17 cellular contexts compared by ENCODE assay signal in the genomic region with DNA sequence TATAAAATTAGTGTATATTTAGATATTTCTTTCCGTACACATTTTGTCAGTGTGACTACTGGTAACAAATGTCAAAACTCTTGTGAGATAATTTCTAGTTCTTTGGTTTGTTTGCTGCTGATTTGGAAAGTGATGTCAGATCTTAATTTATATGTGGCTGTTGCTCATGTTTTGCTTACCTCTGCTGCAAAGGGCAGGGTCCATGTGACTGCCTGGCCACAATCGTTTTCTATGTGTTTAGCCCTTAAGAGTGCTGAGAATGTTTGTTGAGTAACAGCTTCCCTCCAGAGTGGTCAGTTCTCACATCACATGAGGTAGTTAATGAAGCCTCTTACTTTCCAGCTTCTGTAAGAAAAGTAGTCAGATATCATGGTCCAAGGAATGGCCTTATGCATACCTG. TPM values are rescaled to one million over a fixed set of nuclear protein-coding genes. Genes with fewer than 3 reads are reported as not detected.
DNase-seq lines count a peak whose midpoint lies in the region; ATAC-seq, FAIRE-seq and TF ChIP-seq lines count a peak whose summit lies in the region.
"Had no signal": no experiment of that assay in that cellular context is flagged by ENCODE, and none has a peak within 500 bp of the region (broad histone marks: within the 10 kb centered on the region; RNA-seq: fewer than 3 reads in every experiment).

No MANE protein-coding gene starts in this region.

- H3K27ac ChIP-seq in GM12878 (ENCODE audit: control insufficient read depth, insufficient read depth) (no peak overlapping the region), HepG2 (ENCODE audit: extremely low read length, insufficient read depth, low read length) (peak overlapping the region; percentile 10), vagina (no peak overlapping the region), mesendoderm (ENCODE audit: low read depth, low read length) (no peak overlapping the region)
- H3K27ac ChIP-seq: body of pancreas, left ventricle myocardium inferior, tibial nerve had no signal

- no peak overlapping the region for H3K4me3 ChIP-seq in AG10803 (ENCODE audit: low read length)
- no peak overlapping the region for H3K4me3 ChIP-seq in GM12878
- H3K4me3 ChIP-seq in HepG2 (replicated peaks in 1 of 3; ENCODE audit: insufficient read depth in 1 of 3, low read depth in 2 of 3, low read length in 3 of 3) = no peak overlapping the region
- H3K4me3 ChIP-seq in vagina = no peak overlapping the region
- H3K4me3 ChIP-seq in mesendoderm (ENCODE audit: low read length) = no peak overlapping the region
- H3K4me3 ChIP-seq: body of pancreas, left ventricle myocardium inferior, tibial nerve had no signal

- SMC1A ChIA-PET in GM12878 (lab: Charles Lee; ENCODE audit: uncharacterized antibody, unreplicated experiment) = interaction anchor here (1.1 to 7.0 kb wide), 12 partner anchors 9 to 646 kb away, joined by 3 to 53 read pairs (median 4); partner anchors contain the start of gene EGR2

- no peak overlapping the region for H3K23ac ChIP-seq in mesendoderm (ENCODE audit: low read length)

- TF ChIP-seq RAD21 in GM12878 (IDR thresholded peaks at IDR 0.05; ENCODE audit: insufficient read depth, low read depth, low read length) (no peak), HepG2 (CRISPR knock-in tag; IDR thresholded peaks at IDR 0.05) (no peak)

- no peak overlapping the region for H3K56ac ChIP-seq in mesendoderm (ENCODE audit: low read length)

- H3K4ac ChIP-seq in mesendoderm (ENCODE audit: low read depth, low read length) = no peak overlapping the region

- RAD21 ChIA-PET in GM12878 (lab: Charles Lee; ENCODE audit: unreplicated experiment) = interaction anchor here (0.9 to 3.1 kb wide), 6 partner anchors 9 to 609 kb away, joined by 3 to 15 read pairs (median 4); no protein-coding TSS in a partner anchor

- H3K9me3 ChIP-seq in GM12878 (replicated peaks; ENCODE audit: control insufficient read depth, insufficient read depth, low read length) (no peaks in the 10 kb centered on the region; the same call in 2 of the 3 replicates), HepG2 (ENCODE audit: low read length) (no peaks in the 10 kb centered on the region), vagina (no peaks in the 10 kb centered on the region)
- H3K9me3 ChIP-seq: body of pancreas, left ventricle myocardium inferior, tibial nerve had no signal

- no peak overlapping the region for H2BK5ac ChIP-seq in mesendoderm (ENCODE audit: low read length)

- H3K4me1 ChIP-seq in GM12878 (ENCODE audit: control insufficient read depth, insufficient read depth, low read length) (peaks cover 6% of the 10 kb centered on the region; the same call in 1 of the 2 replicates), HepG2 (ENCODE audit: insufficient read depth, low read length) (peaks cover 43% of the 10 kb centered on the region), vagina (peaks cover 54% of the 10 kb centered on the region), mesendoderm (ENCODE audit: control insufficient read depth, low read depth, low read length) (no peaks in the 10 kb centered on the region)

- no peak for TF ChIP-seq EP300 in GM12878 (IDR thresholded peaks at IDR 0.05; ENCODE audit: borderline replicate concordance in 1 of 2, control insufficient read depth in 1 of 2, low read depth in 2 of 2, low read length in 2 of 2)
- TF ChIP-seq EP300 in HepG2 (IDR thresholded peaks at IDR 0.05; ENCODE audit: low read depth in 2 of 2, low read length in 2 of 2) = no peak
- TF ChIP-seq EP300 in HepG2 (CRISPR knock-in tag; IDR thresholded peaks at IDR 0.05; ENCODE audit: borderline replicate concordance) = no peak

- intact Hi-C loops in GM12878 (cut with micrococcal nuclease; ENCODE audit: unreplicated experiment) (loop anchor here (10.0 kb wide), 1 partner anchor 453 kb away; no protein-coding TSS in a partner anchor), HepG2 (cut with micrococcal nuclease; ENCODE audit: unreplicated experiment) (no loop called here), vagina (cut with DNase I) (no loop called here)

- H3K36me3 ChIP-seq in GM12878 (ENCODE audit: control insufficient read depth in 2 of 2, insufficient read depth in 2 of 2, low read length in 1 of 2) (no peaks in the 10 kb centered on the region; a peak in 1 of 4 replicates), HepG2 (replicated peaks in 1 of 2; ENCODE audit: control insufficient read depth in 1 of 2, insufficient read depth in 2 of 2, low read length in 2 of 2) (peaks cover 0 to 13% of the 10 kb centered on the region in 2 experiments; a peak in 1 of 5 replicates), vagina (peaks cover 0 to 12% of the 10 kb centered on the region in 2 donors), mesendoderm (ENCODE audit: control insufficient read depth, insufficient read depth, low read length) (no peaks in the 10 kb centered on the region)

- in situ Hi-C loops in GM12878 (cut with MboI) = no loop called here
- in situ Hi-C loops in HepG2 (cut with HindIII; ENCODE audit: extremely low pct_ligation_motif_present, low pct_unique_long_range_greater_than_20kb) = loop anchor here (10.0 kb wide), 1 partner anchor 333 kb away; the partner anchor contains the start of gene ADO

- no TSS peak for BruUV-seq in GM12878 (replicated peaks; lab: Mats Ljungman, UMichigan)
- no TSS peak for BruUV-seq in HepG2 (replicated peaks; lab: Mats Ljungman, UMichigan)

- H3K9ac ChIP-seq in GM12878 (ENCODE audit: control insufficient read depth, insufficient read depth, low read length) (no peak overlapping the region), HepG2 (ENCODE audit: insufficient read depth, low read depth, low read length) (no peak overlapping the region), mesendoderm (ENCODE audit: low read length) (no peak overlapping the region)

- peak; percentile 23 for FAIRE-seq in GM12878 (lab: Jason Lieb, UNC)
- FAIRE-seq in HepG2 (lab: Jason Lieb, UNC) = peak; percentile 66

- peak; percentile 69 for DNase-seq in AG10803 (ENCODE audit: low read depth)
- DNase-seq in H4 (ENCODE audit: low spot score) = peak; percentile 52
- no peak for DNase-seq in GM12878 (ENCODE audit: low read depth, low spot score)
- DNase-seq in HepG2 (ENCODE audit: low spot score) = peak; percentile 66
- DNase-seq in stimulated activated naive CD4-positive, alpha-beta T cell treated with Interleukin-2 at 50 U/mL for 16 hours (lab: John Stamatoyannopoulos, UW) = no peak
- DNase-seq in vagina (ENCODE audit: extremely low spot score in 2 of 2) = no peak
- DNase-seq in central memory CD4-positive, alpha-beta T cell = no peak
- DNase-seq in mesendoderm = no peak
- DNase-seq: activated CD4-positive, alpha-beta T cell treated with anti-CD3 and anti-CD28 coated beads, Interleukin-2, amount 10 ng/mL, durations not matched to agents 7 days and 5 days; effector memory CD8-positive, alpha-beta T cell; KG1; left ventricle myocardium inferior; NCI-H187 treated with DMSO at 0.1 percent for 48 hours; NCI-H774; RPMI8226 had no signal

- ATAC-seq in GM12878 (0 out of 3 replicates have a peak, but pooled peaks have one; percentile 4), HepG2 (peak; percentile 29; the same call in 2 of the 3 replicates)
- ATAC-seq: body of pancreas; effector memory CD8-positive, alpha-beta T cell had no signal

- H3K79me2 ChIP-seq in GM12878 (ENCODE audit: control insufficient read depth, insufficient read depth, low read length) (peaks cover 79% of the 10 kb centered on the region), HepG2 (ENCODE audit: insufficient read depth, low read length) (peaks cover 82% of the 10 kb centered on the region), mesendoderm (ENCODE audit: control insufficient read depth, insufficient read depth, low read length) (peaks cover 64% of the 10 kb centered on the region)

- H2AFZ ChIP-seq in GM12878 (ENCODE audit: control insufficient read depth, low read depth, low read length) (no peak overlapping the region), HepG2 (ENCODE audit: low read length) (no peak overlapping the region)

- CTCF ChIA-PET in GM12878 (lab: Yijun Ruan, JAX) (interaction anchor here (1.0 to 7.8 kb wide), 9 partner anchors 9 to 700 kb away, joined by 3 to 71 read pairs (median 4); no protein-coding TSS in a partner anchor), HepG2 (lab: Yijun Ruan, JAX; ENCODE audit: low intra/inter-chr PET ratio, low total read pairs) (no interaction called here)

- no peak overlapping the region for H2BK15ac ChIP-seq in mesendoderm (replicated peaks; ENCODE audit: low read depth)

- WGBS in GM12878 (ENCODE audit: insufficient coverage, insufficient replicate concordance, low lambda C conversion rate, missing lambda C conversion rate) = 67% methylated on average over 2 of the region's 2 CpGs
- 46% methylated on average over 2 of the region's 2 CpGs for WGBS in HepG2 (ENCODE audit: low lambda C conversion rate)
- WGBS in mesendoderm (ENCODE audit: extremely low coverage, insufficient coverage, low lambda C conversion rate) = no CpG with 5 or more reads among the region's 2 CpGs

- POLR2A ChIA-PET in GM12878 (lab: Charles Lee) = interaction anchor here (0.8 kb wide), 1 partner anchor 9 kb away, joined by 3 read pairs; no protein-coding TSS in a partner anchor
- POLR2A ChIA-PET in HepG2 (lab: Yijun Ruan, JAX) = no interaction called here

- H3K79me1 ChIP-seq in mesendoderm (ENCODE audit: low read length) = peaks cover 2% of the 10 kb centered on the region

- no peak overlapping the region for H2AK5ac ChIP-seq in mesendoderm (ENCODE audit: low read length)

- H3K18ac ChIP-seq in mesendoderm (ENCODE audit: low read length) = no peak overlapping the region

- H4K20me1 ChIP-seq in GM12878 (ENCODE audit: control insufficient read depth, insufficient read depth) (peaks cover 3% of the 10 kb centered on the region; the same call in 1 of the 2 replicates), HepG2 (ENCODE audit: insufficient read depth, low read length) (peaks cover 37% of the 10 kb centered on the region)

- no peak overlapping the region for H4K5ac ChIP-seq in mesendoderm (ENCODE audit: low read length)

- no peak overlapping the region for H4K8ac ChIP-seq in mesendoderm (ENCODE audit: low read depth, low read length)

- TF ChIP-seq POLR2A in GM12878 (IDR thresholded peaks at IDR 0.05; ENCODE audit: low read depth, low read length) = no peak
- no peak for TF ChIP-seq POLR2A in HepG2 (IDR thresholded peaks at IDR 0.05; ENCODE audit: insufficient read depth in 1 of 2, low read depth in 2 of 2, low read length in 2 of 2)
- TF ChIP-seq POLR2A in vagina (IDR thresholded peaks at IDR 0.05) = no peak

- no peak for TF ChIP-seq CTCF in AG10803 (conservative IDR thresholded peaks at IDR 0.05; ENCODE audit: low read length)
- no peak for TF ChIP-seq CTCF in GM12878 (IDR thresholded peaks at IDR 0.05 in 2 of 3, conservative IDR thresholded peaks at IDR 0.05 in 1 of 3; ENCODE audit: control insufficient read depth in 2 of 3, extremely low read depth in 1 of 3, insufficient read depth in 1 of 3, low read depth in 3 of 3, low read length in 3 of 3)
- no peak for TF ChIP-seq CTCF in HepG2 (CRISPR knock-in tag; IDR thresholded peaks at IDR 0.05)
- TF ChIP-seq CTCF in vagina (IDR thresholded peaks at IDR 0.05) = no peak

- H3K4me2 ChIP-seq in GM12878 (ENCODE audit: control insufficient read depth, insufficient read depth) = peak overlapping the region; percentile 47; the same call in 1 of the 2 replicates
- H3K4me2 ChIP-seq in HepG2 (ENCODE audit: low read depth, low read length) = peak overlapping the region; percentile 53; the same call in 1 of the 2 replicates
- no peak overlapping the region for H3K4me2 ChIP-seq in mesendoderm (ENCODE audit: low read length)

- no peak overlapping the region for H2BK120ac ChIP-seq in mesendoderm (ENCODE audit: low read depth, low read length)

- H3K27me3 ChIP-seq in GM12878 (replicated peaks in 1 of 2; ENCODE audit: control insufficient read depth in 2 of 2, insufficient read depth in 2 of 2, low read length in 1 of 2) (no peaks in the 10 kb centered on the region), HepG2 (ENCODE audit: control insufficient read depth in 1 of 2, insufficient read depth in 2 of 2, low read length in 2 of 2) (no peaks in the 10 kb centered on the region; a peak in 1 of 5 replicates), vagina (no peaks in the 10 kb centered on the region), mesendoderm (ENCODE audit: insufficient read depth, low read length, poor library complexity) (no peaks in the 10 kb centered on the region)
- H3K27me3 ChIP-seq: body of pancreas, tibial nerve had no signal

RNA-seq across cellular contexts. Expression of gene NRBF2, which starts 4.2 kb away (rescaled TPM):
- total RNA-seq in H4 (2014; rRNA removed; shearing (Covaris generic)) = 27.8 and 37.6 TPM in 2 replicates
- total RNA-seq in GM12878 (2013; cell fraction: nucleolus; rRNA removed) = 13.4 and 14.2 TPM in 2 replicates
- 18.8 and 20.4 TPM in 2 replicates for total RNA-seq in GM12878 (2014; rRNA removed)
- 26.6 and 27.3 TPM in 2 replicates for total RNA-seq in GM12878 (2014; rRNA removed; fragmentation: Illumina TruSeq; extraction: Trizol)
- total RNA-seq in GM12878 (2021) = 17.8 and 20.4 TPM in 2 replicates
- polyA plus RNA-seq in GM12878 (2011; ENCODE audit: low read depth) = 15.7 TPM
- polyA plus RNA-seq in GM12878 (2011; rRNA removed) = 26.3 and 32.1 TPM in 2 replicates
- polyA plus RNA-seq in GM12878 (2011; cell fraction: cytosol; rRNA removed) = 11.6 and 11.7 TPM in 2 replicates
- 6.9 and 8.9 TPM in 2 replicates for polyA plus RNA-seq in GM12878 (2011; cell fraction: nucleus; rRNA removed)
- 21.3 and 22.5 TPM in 2 replicates for polyA plus RNA-seq in GM12878 (2012)
- polyA plus RNA-seq in GM12878 (2014; fragmentation: Illumina TruSeq; extraction: Trizol) = 28.2 and 30.1 TPM in 2 replicates
- 10 to 100 TPM; 33.2 to 35.0 TPM for polyA plus RNA-seq in GM12878 (2014; fragmentation: Nextera tagmentation; extraction: Ambion mirVana)
- polyA plus RNA-seq in GM12878 (2014; rRNA removed) = 19.2 and 19.8 TPM in 2 replicates
- 10 to 100 TPM; 34.7 to 39.8 TPM for polyA plus RNA-seq in GM12878 (2016; fragmentation: Nextera tagmentation; extraction: Ambion mirVana)
- 9.8 and 11.0 TPM in 2 replicates for polyA minus RNA-seq in GM12878 (2011; rRNA and poly(A)+ RNA removed)
- 7.2 and 8.3 TPM in 2 replicates for polyA minus RNA-seq in GM12878 (2011; cell fraction: cytosol; rRNA and poly(A)+ RNA removed)
- 4.2 and 7.8 TPM in 2 replicates for polyA minus RNA-seq in GM12878 (2011; cell fraction: nucleus; rRNA and poly(A)+ RNA removed)
- 28.4 and 39.0 TPM in 2 replicates for total RNA-seq in HepG2 (2016; rRNA removed; fragmentation: Illumina TruSeq; extraction: Trizol)
- total RNA-seq in HepG2 (2016; cell fraction: cytosol; rRNA removed; fragmentation: Illumina TruSeq; extraction: Trizol; ENCODE audit: low read depth) = 7.3 and 10.7 TPM in 2 replicates
- 26.2 and 39.1 TPM in 2 replicates for total RNA-seq in HepG2 (2016; cell fraction: insoluble cytoplasmic fraction; rRNA removed; fragmentation: Illumina TruSeq; extraction: Trizol)
- 20.1 and 26.1 TPM in 2 replicates for total RNA-seq in HepG2 (2016; cell fraction: membrane; rRNA removed; fragmentation: Illumina TruSeq; extraction: Trizol)
- 12.7 and 13.7 TPM in 2 replicates for total RNA-seq in HepG2 (2016; cell fraction: nucleus; rRNA removed; fragmentation: Illumina TruSeq; extraction: Trizol)
- 18.0 and 20.0 TPM in 2 replicates for polyA plus RNA-seq in HepG2 (2011; rRNA removed)
- 10.9 and 15.2 TPM in 2 replicates for polyA plus RNA-seq in HepG2 (2011; cell fraction: cytosol; rRNA removed)
- 3.7 and 5.0 TPM in 2 replicates for polyA plus RNA-seq in HepG2 (2011; cell fraction: nucleus; rRNA removed)
- 23.4 and 26.2 TPM in 2 replicates for polyA plus RNA-seq in HepG2 (2012)
- polyA plus RNA-seq in HepG2 (2016; cell fraction: cytosol; fragmentation: Illumina TruSeq; extraction: Trizol; ENCODE audit: low read depth) = 6.4 and 8.3 TPM in 2 replicates
- 44.3 and 47.7 TPM in 2 replicates for polyA plus RNA-seq in HepG2 (2016; cell fraction: insoluble cytoplasmic fraction; fragmentation: Illumina TruSeq; extraction: Trizol; ENCODE audit: low read depth)
- 13.8 and 19.0 TPM in 2 replicates for polyA plus RNA-seq in HepG2 (2016; cell fraction: membrane; fragmentation: Illumina TruSeq; extraction: Trizol; ENCODE audit: low read depth)
- 17.1 and 19.4 TPM in 2 replicates for polyA plus RNA-seq in HepG2 (2016; cell fraction: nucleus; fragmentation: Illumina TruSeq; extraction: Trizol; ENCODE audit: insufficient read depth, low read depth)
- 7.0 and 10.8 TPM in 2 replicates for polyA minus RNA-seq in HepG2 (2011; rRNA and poly(A)+ RNA removed; ENCODE audit: low replicate concordance)
- polyA minus RNA-seq in HepG2 (2011; cell fraction: cytosol; rRNA and poly(A)+ RNA removed) = 13.7 and 15.0 TPM in 2 replicates
- polyA minus RNA-seq in HepG2 (2011; cell fraction: nucleus; rRNA and poly(A)+ RNA removed) = 11.5 and 12.1 TPM in 2 replicates
- total RNA-seq in vagina = 16.5 TPM
- polyA plus RNA-seq in mesendoderm (2013, experiment 1 of 2) = 35.8 TPM
- polyA plus RNA-seq in mesendoderm (2013, experiment 2 of 2) = 37.5 TPM

Comparison
In these comparisons a context has a peak if more than half of its experiments do, and no peak if none do; other contexts are left out.
1. DNase-seq: peak in AG10803 (single experiment), H4 (single experiment) and HepG2 (single experiment); none in GM12878 (single experiment), stimulated activated naive CD4-positive, alpha-beta T cell treated with Interleukin-2 at 50 U/mL for 16 hours (single experiment), vagina (0 of 2), central memory CD4-positive, alpha-beta T cell (single experiment) and mesendoderm (single experiment).